ENCODE assay signal across 19 cellular contexts in genomic region chr10:107477266-107477665, GRCh38.
DNase-seq lines count a peak whose midpoint lies in the region; ATAC-seq, FAIRE-seq and TF ChIP-seq lines count a peak whose summit lies in the region.
"Had no signal": no experiment of that assay in that cellular context is flagged by ENCODE, and none has a peak within 500 bp of the region (broad histone marks: within the 10 kb centered on the region; RNA-seq: fewer than 3 reads in every experiment).

No MANE protein-coding gene starts in this region.

- TF ChIP-seq CTCF in coronary artery (IDR thresholded peaks at IDR 0.05), result no peak
- TF ChIP-seq CTCF in right atrium auricular region (IDR thresholded peaks at IDR 0.05), result no peak

- no peaks in the 10 kb centered on the region for H3K36me3 ChIP-seq in right atrium auricular region
- H3K36me3 ChIP-seq: BLaER1, cardiac muscle cell, left ventricle myocardium inferior, SJCRH30, spleen had no signal

- H3K4me1 ChIP-seq in right atrium auricular region, result no peaks in the 10 kb centered on the region
- H3K4me1 ChIP-seq: BLaER1, left ventricle myocardium inferior, SJCRH30, spleen had no signal

- no peak overlapping the region for H3K4me3 ChIP-seq in coronary artery
- H3K4me3 ChIP-seq in right atrium auricular region, result no peak overlapping the region
- H3K4me3 ChIP-seq: BLaER1, cardiac muscle cell, left ventricle myocardium inferior, SJCRH30, spleen had no signal

- FAIRE-seq in GM19239 (lab: Jason Lieb, UNC), result no peak

- no peaks in the 10 kb centered on the region for H3K9me3 ChIP-seq in right atrium auricular region
- H3K9me3 ChIP-seq: BLaER1, left ventricle myocardium inferior, SJCRH30, spleen had no signal

- no peak overlapping the region for H3K27ac ChIP-seq in coronary artery
- no peak overlapping the region for H3K27ac ChIP-seq in right atrium auricular region
- H3K27ac ChIP-seq: BLaER1, cardiac muscle cell, left ventricle myocardium inferior, SJCRH30, spleen had no signal

- ATAC-seq in GM18867 (IDR thresholded peaks at IDR 0.05; ENCODE audit: unreplicated experiment), result peak; percentile 51
- peak; percentile 74 for ATAC-seq in GM21717 (IDR thresholded peaks at IDR 0.05; ENCODE audit: unreplicated experiment)
- peak; percentile 46 for ATAC-seq in HG03103 (IDR thresholded peaks at IDR 0.05; ENCODE audit: low read depth, unreplicated experiment)
- no peak for ATAC-seq in GM21447 (IDR thresholded peaks at IDR 0.05; ENCODE audit: unreplicated experiment)

- no peaks in the 10 kb centered on the region for H3K27me3 ChIP-seq in right atrium auricular region
- H3K27me3 ChIP-seq: BLaER1, cardiac muscle cell, SJCRH30, spleen had no signal

- DNase-seq in GM19239 (ENCODE audit: insufficient read length, low spot score) (no peak), coronary artery (ENCODE audit: low spot score) (no peak), right atrium auricular region (ENCODE audit: low spot score) (no peak)
- DNase-seq: activated CD4-positive, alpha-beta T cell treated with anti-CD3 and anti-CD28 coated beads, Interleukin-2, amount 10 ng/mL, durations not matched to agents 24 days and 14 days; activated T-cell treated with anti-CD3 and anti-CD28 coated beads, Interleukin-2, amount 50 U/mL, for 1 hour; foreskin fibroblast; HFFc6; Karpas-422; left ventricle myocardium inferior; NCI-H446; SJCRH30; spleen; T-helper 9 cell had no signal
